1 cellular context compared by ENCODE assay signal in the genomic region with DNA sequence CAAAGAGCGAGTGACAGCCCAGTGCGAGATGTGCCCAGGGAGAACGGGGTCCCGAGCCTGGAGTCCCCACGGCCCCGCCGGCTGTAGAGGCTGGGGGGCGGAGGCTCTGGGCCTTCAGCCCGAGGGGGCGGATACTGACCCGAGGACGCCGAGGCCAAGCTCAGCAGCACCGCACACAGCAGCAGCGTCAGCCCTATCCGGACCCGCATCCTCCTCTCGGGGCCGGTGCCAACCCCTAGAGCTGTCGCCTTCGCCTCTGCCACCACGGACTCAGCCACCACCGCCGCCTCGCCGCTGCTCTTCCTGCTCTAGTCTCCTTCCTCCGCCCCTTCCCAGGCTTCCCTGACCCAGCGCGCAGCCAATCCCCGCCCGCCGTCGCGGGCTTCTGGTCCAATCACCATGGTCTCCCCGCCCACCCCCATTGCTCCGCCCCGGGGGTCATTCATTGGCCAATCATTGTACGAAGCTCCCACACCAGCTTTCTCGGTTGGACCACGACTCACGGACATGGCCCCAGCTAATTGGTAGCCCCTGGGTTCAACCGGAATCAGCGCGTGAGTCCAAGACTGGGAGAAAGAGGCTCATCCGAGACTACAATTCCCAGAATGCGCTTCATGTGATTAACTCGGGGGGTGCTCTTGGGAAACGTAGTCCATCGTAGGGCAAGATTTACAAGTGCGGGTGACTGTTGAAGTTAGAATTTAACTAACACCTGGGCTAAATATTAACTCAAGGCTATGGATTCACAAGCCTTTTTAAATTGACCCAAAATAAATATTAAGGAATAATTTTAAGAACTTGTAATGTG.
TF ChIP-seq lines count a peak whose summit lies in the region.

A gene (minus strand): TSS at position 318 of the 808 bp plus-strand sequence. CDS start 109 bp downstream, at position 209.

TF ChIP-seq in HepG2, 621 proteins besides CTCF, POLR2A, EP300 and RAD21 (continued from another document and continues in another):
- TF ChIP-seq MED1 (CRISPR knock-in tag; IDR thresholded peaks at IDR 0.05) (no peak), MYNN (CRISPR knock-in tag; IDR thresholded peaks at IDR 0.05; ENCODE audit: low read depth) (no peak), ZNF296 (CRISPR knock-in tag; conservative IDR thresholded peaks at IDR 0.05) (no peak), NFATC3 (CRISPR knock-in tag; IDR thresholded peaks at IDR 0.05) (no peak), POLR2AphosphoS2 (IDR thresholded peaks at IDR 0.05; ENCODE audit: low read depth, low read length) (no peak), IKZF1 (IDR thresholded peaks at IDR 0.05) (no peak), ZFP36L2 (CRISPR knock-in tag; IDR thresholded peaks at IDR 0.05) (no peak), SIX4 (CRISPR knock-in tag; IDR thresholded peaks at IDR 0.05) (no peak), ZNF207 (IDR thresholded peaks at IDR 0.05; ENCODE audit: borderline replicate concordance) (no peak), ZBTB1 (CRISPR knock-in tag; IDR thresholded peaks at IDR 0.05; ENCODE audit: borderline replicate concordance) (no peak), ZBTB7B (CRISPR knock-in tag; IDR thresholded peaks at IDR 0.05) (0 out of 2 replicates have a peak, but pooled peaks have one; percentile 24), TEAD2 (CRISPR knock-in tag; IDR thresholded peaks at IDR 0.05) (no peak), CCDC6 (CRISPR knock-in tag; IDR thresholded peaks at IDR 0.05) (no peak), ZFP41 (CRISPR knock-in tag; IDR thresholded peaks at IDR 0.05; ENCODE audit: borderline replicate concordance) (no peak), MTA3 (CRISPR knock-in tag; IDR thresholded peaks at IDR 0.05) (no peak), ZNF496 (CRISPR knock-in tag; IDR thresholded peaks at IDR 0.05; ENCODE audit: insufficient replicate concordance) (no peak), REXO4 (CRISPR knock-in tag; IDR thresholded peaks at IDR 0.05; ENCODE audit: borderline replicate concordance) (no peak), ZFYVE20 (CRISPR knock-in tag; IDR thresholded peaks at IDR 0.05; ENCODE audit: borderline replicate concordance, low read depth) (no peak), ZNF17 (CRISPR knock-in tag; IDR thresholded peaks at IDR 0.05) (no peak), KLF6 (CRISPR knock-in tag; IDR thresholded peaks at IDR 0.05) (no peak), ZNF761 (CRISPR knock-in tag; conservative IDR thresholded peaks at IDR 0.05) (no peak), ZNF232 (CRISPR knock-in tag; IDR thresholded peaks at IDR 0.05; ENCODE audit: borderline replicate concordance) (no peak), SYNCRIP (IDR thresholded peaks at IDR 0.05; ENCODE audit: insufficient read depth, low read depth, low read length) (no peak), ZNF841 (CRISPR knock-in tag; IDR thresholded peaks at IDR 0.05; ENCODE audit: borderline replicate concordance) (no peak), PITX1 (CRISPR knock-in tag; IDR thresholded peaks at IDR 0.05) (no peak; the same call in 1 of the 2 replicates), ZBTB8A (CRISPR knock-in tag; IDR thresholded peaks at IDR 0.05; ENCODE audit: borderline replicate concordance, low read depth) (no peak), CHD2 (IDR thresholded peaks at IDR 0.05; ENCODE audit: low read depth, low read length) (peak; percentile 62), GATAD1 (CRISPR knock-in tag; IDR thresholded peaks at IDR 0.05) (peak; percentile 90), ZNF331 (CRISPR knock-in tag; IDR thresholded peaks at IDR 0.05) (no peak), ZNF563 (CRISPR knock-in tag; IDR thresholded peaks at IDR 0.05) (0 out of 2 replicates have a peak, but pooled peaks have one; percentile 19), SP1 (IDR thresholded peaks at IDR 0.05) (no peak), SP1 (CRISPR knock-in tag; IDR thresholded peaks at IDR 0.05) (peak; percentile 66; the same call in 1 of the 2 replicates), RFX5 (IDR thresholded peaks at IDR 0.05; ENCODE audit: low read depth, low read length) (0 out of 2 replicates have a peak, but pooled peaks have one; percentile 54), NFRKB (IDR thresholded peaks at IDR 0.05) (no peak)
- TF ChIP-seq, protein P1, sequence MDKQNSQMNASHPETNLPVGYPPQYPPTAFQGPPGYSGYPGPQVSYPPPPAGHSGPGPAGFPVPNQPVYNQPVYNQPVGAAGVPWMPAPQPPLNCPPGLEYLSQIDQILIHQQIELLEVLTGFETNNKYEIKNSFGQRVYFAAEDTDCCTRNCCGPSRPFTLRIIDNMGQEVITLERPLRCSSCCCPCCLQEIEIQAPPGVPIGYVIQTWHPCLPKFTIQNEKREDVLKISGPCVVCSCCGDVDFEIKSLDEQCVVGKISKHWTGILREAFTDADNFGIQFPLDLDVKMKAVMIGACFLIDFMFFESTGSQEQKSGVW (CRISPR knock-in tag; IDR thresholded peaks at IDR 0.05; ENCODE audit: borderline replicate concordance) = no peak
- TF ChIP-seq, protein P2, sequence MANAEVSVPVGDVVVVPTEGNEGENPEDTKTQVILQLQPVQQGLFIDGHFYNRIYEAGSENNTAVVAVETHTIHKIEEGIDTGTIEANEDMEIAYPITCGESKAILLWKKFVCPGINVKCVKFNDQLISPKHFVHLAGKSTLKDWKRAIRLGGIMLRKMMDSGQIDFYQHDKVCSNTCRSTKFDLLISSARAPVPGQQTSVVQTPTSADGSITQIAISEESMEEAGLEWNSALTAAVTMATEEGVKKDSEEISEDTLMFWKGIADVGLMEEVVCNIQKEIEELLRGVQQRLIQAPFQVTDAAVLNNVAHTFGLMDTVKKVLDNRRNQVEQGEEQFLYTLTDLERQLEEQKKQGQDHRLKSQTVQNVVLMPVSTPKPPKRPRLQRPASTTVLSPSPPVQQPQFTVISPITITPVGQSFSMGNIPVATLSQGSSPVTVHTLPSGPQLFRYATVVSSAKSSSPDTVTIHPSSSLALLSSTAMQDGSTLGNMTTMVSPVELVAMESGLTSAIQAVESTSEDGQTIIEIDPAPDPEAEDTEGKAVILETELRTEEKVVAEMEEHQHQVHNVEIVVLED (CRISPR knock-in tag; IDR thresholded peaks at IDR 0.05; ENCODE audit: borderline replicate concordance) = peak; percentile 53; the same call in 1 of the 2 replicates
- TF ChIP-seq, protein P3, sequence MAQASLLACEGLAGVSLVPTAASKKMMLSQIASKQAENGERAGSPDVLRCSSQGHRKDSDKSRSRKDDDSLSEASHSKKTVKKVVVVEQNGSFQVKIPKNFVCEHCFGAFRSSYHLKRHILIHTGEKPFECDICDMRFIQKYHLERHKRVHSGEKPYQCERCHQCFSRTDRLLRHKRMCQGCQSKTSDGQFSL (CRISPR knock-in tag; IDR thresholded peaks at IDR 0.05) = no peak
- TF ChIP-seq, protein P4, sequence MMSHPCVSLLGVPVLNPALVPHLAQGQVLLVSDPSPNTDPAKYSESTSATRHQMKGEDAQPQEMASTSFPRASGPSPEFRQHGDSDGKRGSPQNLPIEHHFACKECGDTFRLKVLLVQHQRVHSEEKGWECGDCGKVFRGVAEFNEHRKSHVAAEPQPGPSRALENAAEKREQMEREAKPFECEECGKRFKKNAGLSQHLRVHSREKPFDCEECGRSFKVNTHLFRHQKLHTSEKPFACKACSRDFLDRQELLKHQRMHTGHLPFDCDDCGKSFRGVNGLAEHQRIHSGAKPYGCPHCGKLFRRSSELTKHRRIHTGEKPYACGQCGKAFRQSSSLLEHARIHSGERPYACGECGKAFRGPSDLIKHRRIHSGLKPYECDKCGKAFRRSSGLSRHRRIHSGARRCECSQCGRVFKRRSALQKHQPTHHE (CRISPR knock-in tag; IDR thresholded peaks at IDR 0.05; ENCODE audit: borderline replicate concordance) = no peak
- TF ChIP-seq, protein P5, sequence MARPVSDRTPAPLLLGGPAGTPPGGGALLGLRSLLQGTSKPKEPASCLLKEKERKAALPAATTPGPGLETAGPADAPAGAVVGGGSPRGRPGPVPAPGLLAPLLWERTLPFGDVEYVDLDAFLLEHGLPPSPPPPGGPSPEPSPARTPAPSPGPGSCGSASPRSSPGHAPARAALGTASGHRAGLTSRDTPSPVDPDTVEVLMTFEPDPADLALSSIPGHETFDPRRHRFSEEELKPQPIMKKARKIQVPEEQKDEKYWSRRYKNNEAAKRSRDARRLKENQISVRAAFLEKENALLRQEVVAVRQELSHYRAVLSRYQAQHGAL (CRISPR knock-in tag; IDR thresholded peaks at IDR 0.05; ENCODE audit: not compliant biosample characterization) = no peak
- TF ChIP-seq, protein P6, sequence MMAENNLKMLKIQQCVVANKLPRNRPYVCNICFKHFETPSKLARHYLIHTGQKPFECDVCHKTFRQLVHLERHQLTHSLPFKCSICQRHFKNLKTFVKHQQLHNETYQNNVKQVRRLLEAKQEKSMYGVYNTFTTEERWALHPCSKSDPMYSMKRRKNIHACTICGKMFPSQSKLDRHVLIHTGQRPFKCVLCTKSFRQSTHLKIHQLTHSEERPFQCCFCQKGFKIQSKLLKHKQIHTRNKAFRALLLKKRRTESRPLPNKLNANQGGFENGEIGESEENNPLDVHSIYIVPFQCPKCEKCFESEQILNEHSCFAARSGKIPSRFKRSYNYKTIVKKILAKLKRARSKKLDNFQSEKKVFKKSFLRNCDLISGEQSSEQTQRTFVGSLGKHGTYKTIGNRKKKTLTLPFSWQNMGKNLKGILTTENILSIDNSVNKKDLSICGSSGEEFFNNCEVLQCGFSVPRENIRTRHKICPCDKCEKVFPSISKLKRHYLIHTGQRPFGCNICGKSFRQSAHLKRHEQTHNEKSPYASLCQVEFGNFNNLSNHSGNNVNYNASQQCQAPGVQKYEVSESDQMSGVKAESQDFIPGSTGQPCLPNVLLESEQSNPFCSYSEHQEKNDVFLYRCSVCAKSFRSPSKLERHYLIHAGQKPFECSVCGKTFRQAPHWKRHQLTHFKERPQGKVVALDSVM (CRISPR knock-in tag; IDR thresholded peaks at IDR 0.05) = peak; percentile 93
- TF ChIP-seq, protein P7, sequence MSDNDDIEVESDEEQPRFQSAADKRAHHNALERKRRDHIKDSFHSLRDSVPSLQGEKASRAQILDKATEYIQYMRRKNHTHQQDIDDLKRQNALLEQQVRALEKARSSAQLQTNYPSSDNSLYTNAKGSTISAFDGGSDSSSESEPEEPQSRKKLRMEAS (IDR thresholded peaks at IDR 0.05) = peak; percentile 71; the same call in 1 of the 2 replicates
- TF ChIP-seq, protein P8, sequence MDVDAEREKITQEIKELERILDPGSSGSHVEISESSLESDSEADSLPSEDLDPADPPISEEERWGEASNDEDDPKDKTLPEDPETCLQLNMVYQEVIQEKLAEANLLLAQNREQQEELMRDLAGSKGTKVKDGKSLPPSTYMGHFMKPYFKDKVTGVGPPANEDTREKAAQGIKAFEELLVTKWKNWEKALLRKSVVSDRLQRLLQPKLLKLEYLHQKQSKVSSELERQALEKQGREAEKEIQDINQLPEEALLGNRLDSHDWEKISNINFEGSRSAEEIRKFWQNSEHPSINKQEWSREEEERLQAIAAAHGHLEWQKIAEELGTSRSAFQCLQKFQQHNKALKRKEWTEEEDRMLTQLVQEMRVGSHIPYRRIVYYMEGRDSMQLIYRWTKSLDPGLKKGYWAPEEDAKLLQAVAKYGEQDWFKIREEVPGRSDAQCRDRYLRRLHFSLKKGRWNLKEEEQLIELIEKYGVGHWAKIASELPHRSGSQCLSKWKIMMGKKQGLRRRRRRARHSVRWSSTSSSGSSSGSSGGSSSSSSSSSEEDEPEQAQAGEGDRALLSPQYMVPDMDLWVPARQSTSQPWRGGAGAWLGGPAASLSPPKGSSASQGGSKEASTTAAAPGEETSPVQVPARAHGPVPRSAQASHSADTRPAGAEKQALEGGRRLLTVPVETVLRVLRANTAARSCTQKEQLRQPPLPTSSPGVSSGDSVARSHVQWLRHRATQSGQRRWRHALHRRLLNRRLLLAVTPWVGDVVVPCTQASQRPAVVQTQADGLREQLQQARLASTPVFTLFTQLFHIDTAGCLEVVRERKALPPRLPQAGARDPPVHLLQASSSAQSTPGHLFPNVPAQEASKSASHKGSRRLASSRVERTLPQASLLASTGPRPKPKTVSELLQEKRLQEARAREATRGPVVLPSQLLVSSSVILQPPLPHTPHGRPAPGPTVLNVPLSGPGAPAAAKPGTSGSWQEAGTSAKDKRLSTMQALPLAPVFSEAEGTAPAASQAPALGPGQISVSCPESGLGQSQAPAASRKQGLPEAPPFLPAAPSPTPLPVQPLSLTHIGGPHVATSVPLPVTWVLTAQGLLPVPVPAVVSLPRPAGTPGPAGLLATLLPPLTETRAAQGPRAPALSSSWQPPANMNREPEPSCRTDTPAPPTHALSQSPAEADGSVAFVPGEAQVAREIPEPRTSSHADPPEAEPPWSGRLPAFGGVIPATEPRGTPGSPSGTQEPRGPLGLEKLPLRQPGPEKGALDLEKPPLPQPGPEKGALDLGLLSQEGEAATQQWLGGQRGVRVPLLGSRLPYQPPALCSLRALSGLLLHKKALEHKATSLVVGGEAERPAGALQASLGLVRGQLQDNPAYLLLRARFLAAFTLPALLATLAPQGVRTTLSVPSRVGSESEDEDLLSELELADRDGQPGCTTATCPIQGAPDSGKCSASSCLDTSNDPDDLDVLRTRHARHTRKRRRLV (CRISPR knock-in tag; IDR thresholded peaks at IDR 0.05) = no peak; the same call in 1 of the 2 replicates
- TF ChIP-seq, protein P9, sequence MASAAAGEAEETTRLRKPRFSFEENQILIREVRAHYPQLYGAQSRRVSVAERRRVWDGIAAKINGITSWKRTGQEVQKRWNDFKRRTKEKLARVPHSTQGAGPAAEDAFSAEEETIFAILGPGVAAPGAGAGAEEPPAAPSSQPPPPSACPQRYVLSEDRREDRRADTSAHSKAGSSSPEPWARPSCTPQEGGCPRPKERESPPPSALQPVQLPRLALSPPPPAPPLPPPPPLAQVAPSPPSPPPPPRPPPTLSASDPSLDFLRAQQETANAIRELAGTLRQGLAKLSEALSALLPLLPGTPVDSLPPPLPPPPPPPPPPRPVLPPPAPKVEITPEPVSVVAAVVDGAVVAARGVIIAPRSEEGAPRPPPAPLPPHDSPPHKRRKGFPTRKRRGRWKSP (CRISPR knock-in tag; IDR thresholded peaks at IDR 0.05) = no peak
- TF ChIP-seq, protein P10, sequence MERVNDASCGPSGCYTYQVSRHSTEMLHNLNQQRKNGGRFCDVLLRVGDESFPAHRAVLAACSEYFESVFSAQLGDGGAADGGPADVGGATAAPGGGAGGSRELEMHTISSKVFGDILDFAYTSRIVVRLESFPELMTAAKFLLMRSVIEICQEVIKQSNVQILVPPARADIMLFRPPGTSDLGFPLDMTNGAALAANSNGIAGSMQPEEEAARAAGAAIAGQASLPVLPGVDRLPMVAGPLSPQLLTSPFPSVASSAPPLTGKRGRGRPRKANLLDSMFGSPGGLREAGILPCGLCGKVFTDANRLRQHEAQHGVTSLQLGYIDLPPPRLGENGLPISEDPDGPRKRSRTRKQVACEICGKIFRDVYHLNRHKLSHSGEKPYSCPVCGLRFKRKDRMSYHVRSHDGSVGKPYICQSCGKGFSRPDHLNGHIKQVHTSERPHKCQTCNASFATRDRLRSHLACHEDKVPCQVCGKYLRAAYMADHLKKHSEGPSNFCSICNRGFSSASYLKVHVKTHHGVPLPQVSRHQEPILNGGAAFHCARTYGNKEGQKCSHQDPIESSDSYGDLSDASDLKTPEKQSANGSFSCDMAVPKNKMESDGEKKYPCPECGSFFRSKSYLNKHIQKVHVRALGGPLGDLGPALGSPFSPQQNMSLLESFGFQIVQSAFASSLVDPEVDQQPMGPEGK (CRISPR knock-in tag; IDR thresholded peaks at IDR 0.05) = 0 out of 2 replicates have a peak, but pooled peaks have one; percentile 12
